24 cellular contexts compared by ENCODE assay signal in the genomic region with DNA sequence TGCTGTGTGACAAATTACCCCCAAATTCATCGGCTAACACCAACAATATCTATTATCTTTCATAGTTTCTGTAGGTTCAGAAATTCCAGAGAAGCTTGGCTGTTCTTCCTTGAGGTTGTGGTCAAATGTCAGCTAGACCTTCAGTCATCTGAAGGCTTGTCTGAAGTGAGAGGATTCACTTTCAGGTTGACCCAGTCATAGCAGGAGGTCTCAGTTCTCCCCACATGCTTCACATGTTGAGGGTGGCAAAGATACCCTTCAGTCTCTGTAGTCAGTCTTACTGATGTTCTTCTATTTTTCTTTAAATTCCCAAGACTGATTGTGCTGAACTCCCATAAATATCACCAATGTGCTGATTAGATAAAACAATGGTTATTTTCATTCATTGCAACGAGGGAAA.
"Had no signal": no experiment of that assay in that cellular context is flagged by ENCODE, and none has a peak within 500 bp of the region (broad histone marks: within the 10 kb centered on the region; RNA-seq: fewer than 3 reads in every experiment).

No MANE protein-coding gene starts in this region.

- H3K9ac ChIP-seq: parathyroid adenoma had no signal

- H3K4me1 ChIP-seq: esophagus muscularis mucosa, foreskin keratinocyte, gastroesophageal sphincter, heart left ventricle, parathyroid adenoma, right lobe of liver, suprapubic skin, transverse colon, upper lobe of right lung, uterus had no signal

- H3K4me3 ChIP-seq: esophagus muscularis mucosa, gastroesophageal sphincter, heart left ventricle, hepatocyte, lung, right lobe of liver, suprapubic skin, transverse colon, upper lobe of right lung, uterus had no signal

- H2AFZ ChIP-seq: hepatocyte, parathyroid adenoma had no signal

- H3K9me3 ChIP-seq: esophagus muscularis mucosa, gastroesophageal sphincter, heart left ventricle, neutrophil, right lobe of liver, suprapubic skin, transverse colon, upper lobe of right lung, uterus had no signal

- ATAC-seq: foreskin keratinocyte; gastroesophageal sphincter; heart left ventricle; left lobe of liver; natural killer cell; right lobe of liver; stimulated activated naive CD8-positive, alpha-beta T cell treated with anti-CD3 and anti-CD28 coated beads, Interleukin-15, amount 100 ng/mL, for 72 hours; upper lobe of right lung had no signal

- H3K27ac ChIP-seq: esophagus muscularis mucosa, foreskin keratinocyte, gastroesophageal sphincter, heart left ventricle, hepatocyte, neutrophil, parathyroid adenoma, right lobe of liver, suprapubic skin, transverse colon, upper lobe of right lung, uterus had no signal

- H3K79me2 ChIP-seq: hepatocyte, parathyroid adenoma had no signal

- DNase-seq: dermis blood vessel endothelial cell; effector memory CD4-positive, alpha-beta T cell; foreskin keratinocyte; heart left ventricle; kidney; natural killer cell; right lobe of liver; small intestine; stimulated activated CD4-positive, alpha-beta T cell treated with anti-CD3 and anti-CD28 coated beads, Interleukin-15, amount 100 ng/mL, for 24 hours; stimulated activated CD4-positive, alpha-beta T cell treated with anti-CD3 and anti-CD28 coated beads, Interleukin-2, amount 100 ng/mL, for 48 hours; stimulated activated naive CD4-positive, alpha-beta T cell; stimulated activated naive CD8-positive, alpha-beta T cell treated with anti-CD3 and anti-CD28 coated beads, Interleukin-15, amount 100 ng/mL, for 72 hours; transverse colon; upper lobe of right lung; uterus had no signal

- H3K36me3 ChIP-seq: esophagus muscularis mucosa, gastroesophageal sphincter, heart left ventricle, neutrophil, right lobe of liver, suprapubic skin, transverse colon, upper lobe of right lung, uterus had no signal

- H3K27me3 ChIP-seq: esophagus muscularis mucosa, foreskin keratinocyte, gastroesophageal sphincter, heart left ventricle, hepatocyte, neutrophil, right lobe of liver, suprapubic skin, transverse colon, upper lobe of right lung, uterus had no signal

- FAIRE-seq: endothelial cell of umbilical vein, kidney, small intestine had no signal

- H3K4me2 ChIP-seq: hepatocyte had no signal
